1 cellular context compared by ENCODE assay signal in the genomic region with DNA sequence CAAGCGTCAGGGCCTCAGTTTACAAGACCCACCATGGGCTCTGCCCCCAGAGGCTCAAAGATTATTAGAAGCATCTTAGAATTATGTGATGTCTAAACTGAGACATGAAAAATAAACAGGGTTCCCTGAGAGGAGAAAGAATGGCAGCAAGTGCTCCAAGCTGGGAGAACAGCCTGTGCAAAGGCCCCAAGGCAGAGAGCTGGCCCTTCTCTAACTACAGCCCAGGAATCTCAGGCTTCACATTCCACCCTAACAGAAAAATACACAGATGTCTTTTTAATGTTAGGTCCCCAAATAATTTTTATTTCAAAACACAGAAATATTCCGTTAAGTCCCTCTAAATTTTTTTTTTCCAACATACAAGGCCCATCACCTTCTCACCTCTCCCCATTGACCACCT.
TF ChIP-seq lines count a peak whose summit lies in the region.

No MANE protein-coding gene starts in this region.

TF ChIP-seq in WTC11, 78 proteins besides CTCF, POLR2A, EP300 and RAD21 (continued from another document):
- no peak for TF ChIP-seq HMGA2 (CRISPR knock-in tag; IDR thresholded peaks at IDR 0.05)
- TF ChIP-seq, protein P1, sequence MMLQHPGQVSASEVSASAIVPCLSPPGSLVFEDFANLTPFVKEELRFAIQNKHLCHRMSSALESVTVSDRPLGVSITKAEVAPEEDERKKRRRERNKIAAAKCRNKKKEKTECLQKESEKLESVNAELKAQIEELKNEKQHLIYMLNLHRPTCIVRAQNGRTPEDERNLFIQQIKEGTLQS (CRISPR knock-in tag; conservative IDR thresholded peaks at IDR 0.05), result no peak
TF ChIP-seq in WTC11: peak in this region for 0.
